ENCODE assay signal across 8 cellular contexts in the genomic region with DNA sequence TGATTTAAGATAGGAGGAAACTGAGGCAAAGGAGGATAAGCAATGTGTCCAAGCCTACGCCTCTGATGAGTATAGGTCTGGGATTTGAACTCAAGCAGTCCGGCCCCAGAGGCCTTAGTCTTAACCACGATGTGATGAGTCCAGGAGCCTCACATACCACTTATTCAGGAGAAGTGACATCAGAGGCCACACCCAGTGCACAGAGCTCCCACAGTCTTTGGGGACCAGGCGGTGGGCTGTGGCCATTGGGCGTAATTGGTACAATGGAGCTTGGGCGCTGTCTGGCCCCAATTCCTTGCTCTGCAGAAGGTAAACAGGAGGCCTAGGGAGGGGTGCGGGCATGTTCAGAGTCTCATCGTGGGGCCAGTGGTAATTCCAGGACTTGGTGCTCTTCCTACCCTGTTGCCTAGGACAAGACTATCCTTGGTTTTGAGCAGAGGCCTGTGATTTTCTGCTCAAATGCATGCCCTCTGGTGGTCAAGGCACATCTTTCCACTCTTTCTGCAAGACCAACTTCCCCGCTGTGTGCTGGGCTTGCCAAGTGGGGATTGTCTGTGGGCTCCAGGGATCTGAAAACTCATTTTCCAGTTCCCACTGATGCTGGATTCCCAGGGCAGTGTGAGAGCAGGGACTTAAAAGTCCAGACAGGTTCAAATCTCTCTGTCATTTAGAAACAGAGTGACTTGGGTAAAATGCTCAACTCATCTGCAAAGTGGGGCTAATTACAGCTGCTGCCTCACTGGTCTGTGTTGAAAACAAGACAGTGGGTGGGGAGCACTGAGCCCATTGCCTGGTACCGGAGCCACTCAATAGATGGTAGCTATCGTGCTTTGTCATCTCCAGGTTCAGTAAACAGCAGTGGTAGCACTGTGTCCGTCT. TPM values are rescaled to one million over a fixed set of nuclear protein-coding genes. Genes with fewer than 3 reads are reported as not detected.
DNase-seq lines count a peak whose midpoint lies in the region; ATAC-seq and FAIRE-seq lines count a peak whose summit lies in the region.

No MANE protein-coding gene starts in this region.

- no peaks in the 10 kb centered on the region for H3K27me3 Mint-ChIP-seq in naive thymus-derived CD8-positive, alpha-beta T cell

- no peaks in the 10 kb centered on the region for H3K4me1 Mint-ChIP-seq in naive thymus-derived CD8-positive, alpha-beta T cell

- no peak overlapping the region for H3K4me3 Mint-ChIP-seq in naive thymus-derived CD8-positive, alpha-beta T cell

- H3K9me3 Mint-ChIP-seq in naive thymus-derived CD8-positive, alpha-beta T cell, result no peaks in the 10 kb centered on the region

- ATAC-seq in naive thymus-derived CD8-positive, alpha-beta T cell, result peak; percentile 35 to 58
- ATAC-seq in GM19324 (IDR thresholded peaks at IDR 0.05; ENCODE audit: low FRiP score, unreplicated experiment) (no peak), HG02938 (IDR thresholded peaks at IDR 0.05; ENCODE audit: unreplicated experiment) (no peak)

- peak; percentile 22 for FAIRE-seq in TTC549 (lab: Jason Lieb, UNC)

- POLR2A ChIA-PET in naive thymus-derived CD8-positive, alpha-beta T cell (lab: Charles Lee), result no interaction called here

- no peak overlapping the region for H3K27ac Mint-ChIP-seq in naive thymus-derived CD8-positive, alpha-beta T cell

- no peak overlapping the region for H3K4me3 ChIP-seq in Jurkat, Clone E6-1 (ENCODE audit: low read length)

- H3K36me3 Mint-ChIP-seq in naive thymus-derived CD8-positive, alpha-beta T cell, result no peaks in the 10 kb centered on the region

- DNase-seq in NCI-H2029 (lab: John Stamatoyannopoulos, UW) (peak; percentile 7), NCI-H2029 treated with DMSO at 0.1 percent for 48 hours (lab: John Stamatoyannopoulos, UW) (no peak), fibroblast of peridontal ligament (ENCODE audit: extremely low read depth) (peak; percentile 86)
- peak; percentile 39 for DNase-seq in Jurkat, Clone E6-1 (ENCODE audit: low read depth, low spot score)
- DNase-seq in naive thymus-derived CD8-positive, alpha-beta T cell, result peak in 5 of 10 donors; percentile 5 to 39 (median 29)

RNA-seq across cellular contexts. Expression of a gene that starts 15.8 kb away (rescaled TPM):
- 13.5 TPM for polyA plus RNA-seq in Jurkat, Clone E6-1 (2012; ENCODE audit: insufficient read depth, insufficient read length)
- total RNA-seq in naive thymus-derived CD8-positive, alpha-beta T cell, result under 1 TPM; 0.55 to 0.81 TPM
- under 1 TPM in 1 of 3 donors, not detected in 2; 0.54 TPM for polyA plus RNA-seq in naive thymus-derived CD8-positive, alpha-beta T cell

Comparison
In these comparisons a context has a peak if more than half of its experiments do, and no peak if none do; other contexts are left out.
1. ATAC-seq: peak in naive thymus-derived CD8-positive, alpha-beta T cell (2 of 2); none in GM19324 (single experiment) and HG02938 (single experiment).